8 cellular contexts compared by ENCODE assay signal in the genomic region with DNA sequence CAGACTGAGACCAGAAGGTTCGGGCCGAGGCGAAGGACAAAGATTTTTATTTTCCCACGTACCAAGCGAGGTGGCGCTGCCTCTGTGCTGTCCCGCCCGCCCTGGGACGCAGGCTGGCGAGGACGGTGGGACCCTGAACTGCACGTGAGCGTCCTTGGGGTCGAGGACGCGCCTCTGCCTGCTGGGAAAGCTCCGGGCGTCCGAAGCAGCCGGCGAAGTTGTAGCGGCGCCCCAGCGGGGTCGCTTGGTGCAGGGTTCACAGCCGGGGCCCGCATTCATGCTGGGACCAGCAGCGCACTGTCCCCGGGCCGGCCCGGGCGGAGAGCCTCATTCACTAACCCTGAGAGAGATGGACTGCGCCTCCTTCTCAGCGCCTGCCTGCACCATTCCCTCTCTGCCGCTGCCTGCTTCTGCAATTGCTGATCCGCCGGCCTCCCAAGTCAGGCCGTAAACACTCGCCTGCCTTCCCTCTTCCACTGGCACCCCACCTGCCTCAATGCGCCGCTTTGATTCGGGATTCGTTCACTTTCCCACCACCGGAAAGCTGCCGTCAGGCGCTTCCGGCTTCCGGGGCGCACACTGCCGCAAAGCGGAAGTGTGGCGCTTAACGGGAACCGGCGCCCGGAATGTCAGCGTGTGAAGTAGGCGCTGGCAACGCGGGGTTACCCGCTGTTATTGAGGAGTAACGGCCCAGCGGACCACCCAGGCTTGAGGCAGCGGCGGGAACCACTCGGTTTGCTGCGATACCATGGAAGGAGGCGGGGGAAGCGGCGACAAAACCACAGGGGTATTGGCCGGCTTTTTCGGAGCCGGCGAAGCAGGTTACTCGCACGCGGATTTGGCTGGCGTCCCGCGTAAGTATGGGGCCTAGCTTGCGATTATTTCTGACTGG. TPM values are rescaled to one million over a fixed set of nuclear protein-coding genes. Genes with fewer than 3 reads are reported as not detected.
A peak's percentile ranks its signal among the peaks of the same experiment; 100 is the strongest.
DNase-seq lines count a peak whose midpoint lies in the region; ATAC-seq and TF ChIP-seq lines count a peak whose summit lies in the region.
"Not testable (repeated sequence)": the region's sequence is repeated elsewhere in the genome, so short reads cannot be mapped to it uniquely, and the experiment has no call there.

TSS of gene PARG (minus strand) at position 581 of the 892 bp plus-strand sequence. CDS start at position 279, 302 bp downstream.
TSS of gene TIMM23B (plus strand) at position 607 of the 892 bp plus-strand sequence. CDS start at position 749, 142 bp downstream.

- CTCF ChIA-PET in BJ (lab: Yijun Ruan, JAX); activated CD4-positive, alpha-beta T cell treated with anti-CD3 and anti-CD28 coated beads, Interleukin-2, amount 10 ng/mL, durations not matched to agents 7 days and 5 days (lab: Charles Lee): not testable (repeated sequence)

- H3K27me3 ChIP-seq in BJ (ENCODE audit: control insufficient read depth, insufficient read depth, low read length) = not testable (repeated sequence)

- H3K36me3 ChIP-seq in BJ (ENCODE audit: control insufficient read depth, insufficient read depth, low read length) = not testable (repeated sequence)

- H3K4me3 Mint-ChIP-seq in activated CD4-positive, alpha-beta T cell treated with anti-CD3 and anti-CD28 coated beads, Interleukin-2, amount 10 ng/mL, durations not matched to agents 7 days and 5 days = peak within 1 kb of the TSS; percentile 97

- ATAC-seq in GM19324 (IDR thresholded peaks at IDR 0.05; ENCODE audit: low FRiP score, unreplicated experiment) = peak; percentile 82
- ATAC-seq in HG03439 (IDR thresholded peaks at IDR 0.05; ENCODE audit: unreplicated experiment) = peak; percentile 65
- ATAC-seq in left colon = peak; percentile 95

- H3K27ac Mint-ChIP-seq in activated CD4-positive, alpha-beta T cell treated with anti-CD3 and anti-CD28 coated beads, Interleukin-2, amount 10 ng/mL, durations not matched to agents 7 days and 5 days = peak within 1 kb of the TSS; percentile 92

- peak within 1 kb of the TSS; percentile 75 for H3K4me3 ChIP-seq in BJ (ENCODE audit: low read depth, low read length)
- H3K4me3 ChIP-seq in coronary artery = peak within 1 kb of the TSS; percentile 95

- H3K9me3 Mint-ChIP-seq in activated CD4-positive, alpha-beta T cell treated with anti-CD3 and anti-CD28 coated beads, Interleukin-2, amount 10 ng/mL, durations not matched to agents 7 days and 5 days = not testable (repeated sequence)

- H3K4me1 Mint-ChIP-seq in activated CD4-positive, alpha-beta T cell treated with anti-CD3 and anti-CD28 coated beads, Interleukin-2, amount 10 ng/mL, durations not matched to agents 7 days and 5 days = peaks cover 45% of the 10 kb centered on the region

- intact Hi-C loops in left colon (cut with DNase I, micrococcal nuclease) = not testable (repeated sequence)

- H3K36me3 Mint-ChIP-seq in activated CD4-positive, alpha-beta T cell treated with anti-CD3 and anti-CD28 coated beads, Interleukin-2, amount 10 ng/mL, durations not matched to agents 7 days and 5 days (ENCODE audit: low read depth) = peaks cover 21% of the 10 kb centered on the region

- H3K27ac ChIP-seq in coronary artery = peak within 1 kb of the TSS; percentile 56 to 84

- POLR2A ChIA-PET in BJ (lab: Charles Lee); activated CD4-positive, alpha-beta T cell treated with anti-CD3 and anti-CD28 coated beads, Interleukin-2, amount 10 ng/mL, durations not matched to agents 7 days and 5 days (lab: Charles Lee): not testable (repeated sequence)

- not testable (repeated sequence) for H3K27me3 Mint-ChIP-seq in activated CD4-positive, alpha-beta T cell treated with anti-CD3 and anti-CD28 coated beads, Interleukin-2, amount 10 ng/mL, durations not matched to agents 7 days and 5 days

- not testable (repeated sequence) for DNase-seq in BJ (ENCODE audit: low read depth)
- DNase-seq in NCI-H526 (lab: John Stamatoyannopoulos, UW) = peak; percentile 45 to 80
- peak; percentile 89 for DNase-seq in activated CD4-positive, alpha-beta T cell treated with anti-CD3 and anti-CD28 coated beads, Interleukin-2, amount 10 ng/mL, durations not matched to agents 7 days and 5 days
- DNase-seq in coronary artery (ENCODE audit: low spot score) = peak; percentile 78
- peak; percentile 69 to 84 for DNase-seq in left colon
- peak; percentile 39 to 57 for DNase-seq in stimulated activated CD4-positive, alpha-beta T cell treated with anti-CD3 and anti-CD28 coated beads, Interleukin-1b, Interleukin-23, amount 100 ng/mL, for 1 hour (ENCODE audit: low read depth in 2 of 2)

- TF ChIP-seq CTCF in BJ (IDR thresholded peaks at IDR 0.05; ENCODE audit: insufficient read depth, low read depth, low read length) = peak; percentile 15; the same call in 1 of the 2 replicates
- TF ChIP-seq CTCF in coronary artery (IDR thresholded peaks at IDR 0.05) = not testable (repeated sequence)

RNA-seq across cellular contexts. Expression of gene PARG, which starts in this region (rescaled TPM):
- 8.1 and 12.4 TPM in 2 replicates for polyA plus RNA-seq in BJ (2011; rRNA removed)
- 16.7 and 17.0 TPM in 2 replicates for polyA minus RNA-seq in BJ (2011; rRNA and poly(A)+ RNA removed)
- 10 to 100 TPM; 35.0 to 41.3 TPM for total RNA-seq in activated CD4-positive, alpha-beta T cell treated with anti-CD3 and anti-CD28 coated beads, Interleukin-2, amount 10 ng/mL, durations not matched to agents 7 days and 5 days
- total RNA-seq in left colon = 10 to 100 TPM; 25.5 to 31.6 TPM

RNA-seq across cellular contexts. Expression of gene TIMM23B, which starts in this region (rescaled TPM):
- polyA plus RNA-seq in BJ (2011; rRNA removed) = 11.4 and 16.2 TPM in 2 replicates
- 9.5 and 10.7 TPM in 2 replicates for polyA minus RNA-seq in BJ (2011; rRNA and poly(A)+ RNA removed)
- 10 to 100 TPM; 27.0 to 27.9 TPM for total RNA-seq in activated CD4-positive, alpha-beta T cell treated with anti-CD3 and anti-CD28 coated beads, Interleukin-2, amount 10 ng/mL, durations not matched to agents 7 days and 5 days
- total RNA-seq in left colon = 10 to 100 TPM; 10.7 to 14.9 TPM
